Comparison of ENCODE assay signal across 13 cellular contexts in the genomic region with DNA sequence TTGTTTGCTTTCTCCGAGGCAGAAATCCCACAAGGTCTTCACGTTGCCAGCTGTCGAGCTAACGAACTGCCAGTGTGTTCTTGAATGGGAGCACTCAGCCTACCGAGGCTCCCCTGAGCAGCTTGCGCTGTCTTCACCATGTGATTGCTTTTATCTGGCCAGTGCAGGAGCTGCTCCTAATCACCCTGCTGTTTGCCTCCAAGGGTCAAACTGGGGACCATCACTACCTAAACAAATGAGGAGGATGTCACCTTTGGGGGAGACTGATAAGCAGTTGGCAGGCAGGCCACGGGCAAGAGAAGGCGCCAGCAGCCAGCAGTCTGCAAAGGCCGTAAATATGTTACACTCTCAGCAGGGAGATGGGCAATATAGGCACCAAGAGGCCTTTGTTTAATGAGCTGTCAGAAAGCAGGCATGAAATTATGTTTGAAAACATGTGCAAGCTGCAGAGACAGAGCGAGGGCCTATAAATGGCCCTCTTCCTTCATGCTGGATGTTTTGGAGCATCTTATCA.
DNase-seq lines count a peak whose midpoint lies in the region; ATAC-seq, FAIRE-seq and TF ChIP-seq lines count a peak whose summit lies in the region.
"Had no signal": no experiment of that assay in that cellular context is flagged by ENCODE, and none has a peak within 500 bp of the region (broad histone marks: within the 10 kb centered on the region; RNA-seq: fewer than 3 reads in every experiment).

No MANE protein-coding gene starts in this region.

- no peak for TF ChIP-seq EP300 in SK-N-SH (IDR thresholded peaks at IDR 0.05; ENCODE audit: borderline replicate concordance in 1 of 2, low read depth in 1 of 2, low read length in 1 of 2)

- H3K9me2 ChIP-seq in SK-N-SH = no peaks in the 10 kb centered on the region

- H3K4me1 ChIP-seq in SK-N-SH (ENCODE audit: control insufficient read depth in 1 of 2, insufficient read depth in 2 of 2, low read depth in 1 of 2, low read length in 1 of 2) = peaks cover 0 to 14% of the 10 kb centered on the region in 2 experiments; a peak in 2 of 4 replicates
- H3K4me1 ChIP-seq in left ventricle myocardium inferior = peaks cover 30% of the 10 kb centered on the region
- H3K4me1 ChIP-seq: A549, prostate gland had no signal

- H3K79me2 ChIP-seq in SK-N-SH (ENCODE audit: insufficient read depth) = no peaks in the 10 kb centered on the region

- 0 out of 2 replicates have a peak, but pooled peaks cover 4% of the 10 kb centered on the region for H3K9me3 ChIP-seq in SK-N-SH
- no peaks in the 10 kb centered on the region for H3K9me3 ChIP-seq in left ventricle myocardium inferior (replicated peaks)
- H3K9me3 ChIP-seq: A549, prostate gland had no signal

- POLR2A ChIA-PET in SK-N-SH (lab: Yijun Ruan, JAX) = no interaction called here

- 27% methylated on average over 10 of the region's 10 CpGs for WGBS in SK-N-SH (ENCODE audit: low lambda C conversion rate)

- H3K9ac ChIP-seq in SK-N-SH = no peak overlapping the region

- H3K4me2 ChIP-seq in SK-N-SH = no peak overlapping the region
- H3K4me2 ChIP-seq: A549 had no signal

- no peak for TF ChIP-seq RAD21 in SK-N-SH (IDR thresholded peaks at IDR 0.05; ENCODE audit: low read length)

- H3F3A ChIP-seq in SK-N-SH (replicated peaks; ENCODE audit: insufficient read depth) = no peaks in the 10 kb centered on the region

- no peak overlapping the region for H3K4me3 ChIP-seq in SK-N-SH (ENCODE audit: low read depth in 2 of 2, low read length in 1 of 2)
- no peak overlapping the region for H3K4me3 ChIP-seq in left ventricle myocardium inferior
- H3K4me3 ChIP-seq: A549, lung, prostate gland had no signal

- peak overlapping the region in 1 of 2 experiments; percentile 44; a peak in 2 of 4 replicates for H3K27ac ChIP-seq in SK-N-SH (ENCODE audit: low read depth in 2 of 2, low read length in 1 of 2)
- H3K27ac ChIP-seq in left ventricle myocardium inferior (replicated peaks) = peak overlapping the region; percentile 74
- H3K27ac ChIP-seq: A549, prostate gland had no signal

- no peak for TF ChIP-seq POLR2A in GM18505 (IDR thresholded peaks at IDR 0.05; ENCODE audit: borderline replicate concordance, extremely low read depth, insufficient read depth, insufficient read length)

- H2AFZ ChIP-seq in SK-N-SH (ENCODE audit: low read depth) = no peak overlapping the region

- H4K20me1 ChIP-seq in SK-N-SH (ENCODE audit: insufficient read depth) = no peaks in the 10 kb centered on the region

- CTCF ChIA-PET in SK-N-SH (lab: Yijun Ruan, JAX) = interaction anchor here (0.8 to 2.0 kb wide), 6 partner anchors 18 to 235 kb away, joined by 3 to 9 read pairs (median 4); no protein-coding TSS in a partner anchor

- ATAC-seq in SK-N-SH treated with all-trans-retinoic acid at 6 μM for 48 hours (no peak), HG03139 (IDR thresholded peaks at IDR 0.05; ENCODE audit: unreplicated experiment) (no peak), GM18505 (IDR thresholded peaks at IDR 0.05; ENCODE audit: unreplicated experiment) (no peak), GM21390 (IDR thresholded peaks at IDR 0.05; ENCODE audit: unreplicated experiment) (no peak)
- ATAC-seq: A549 had no signal

- H3K27me3 ChIP-seq in SK-N-SH (ENCODE audit: insufficient read depth) (no peaks in the 10 kb centered on the region), left ventricle myocardium inferior (ENCODE audit: low read depth) (no peaks in the 10 kb centered on the region)

- DNase-seq in SK-N-SH (peak; percentile 25), NCI-H748 (lab: John Stamatoyannopoulos, UW; ENCODE audit: unreplicated experiment) (peak; percentile 76), left ventricle myocardium inferior (peak; percentile 17), urothelium cell line (ENCODE audit: low spot score) (no peak)
- DNase-seq: activated T-cell treated with anti-CD3 and anti-CD28 coated beads for 4 hours, MV-4-11 had no signal

- TF ChIP-seq CTCF in SK-N-SH (IDR thresholded peaks at IDR 0.05) (no peak), left ventricle myocardium inferior (IDR thresholded peaks at IDR 0.05; ENCODE audit: borderline replicate concordance) (no peak)

- H3K36me3 ChIP-seq in SK-N-SH (replicated peaks in 1 of 2; ENCODE audit: control insufficient read depth in 1 of 2, insufficient read depth in 2 of 2, low read length in 1 of 2) (no peaks in the 10 kb centered on the region), left ventricle myocardium inferior (no peaks in the 10 kb centered on the region)
- H3K36me3 ChIP-seq: prostate gland had no signal

- intact Hi-C loops in left ventricle myocardium inferior (cut with micrococcal nuclease) = no loop called here

- FAIRE-seq in urothelium cell line (lab: Jason Lieb, UNC) = peak; percentile 52
- FAIRE-seq: A549 had no signal

TF ChIP-seq in SK-N-SH, 30 proteins besides CTCF, POLR2A, EP300 and RAD21:
- TF ChIP-seq MXI1 (IDR thresholded peaks at IDR 0.05; ENCODE audit: low read depth, low read length) (peak; percentile 78; the same call in 1 of the 2 replicates), ELF1 (IDR thresholded peaks at IDR 0.05) (no peak), GATA2 (CRISPR knock-in tag; IDR thresholded peaks at IDR 0.05) (0 out of 2 replicates have a peak, but pooled peaks have one; percentile 20)

TF ChIP-seq in SK-N-SH treated with all-trans-retinoic acid at 6 μM for 48 hours, 23 proteins besides CTCF, POLR2A, EP300 and RAD21:
- no peak for TF ChIP-seq ZNF8 (CRISPR knock-in tag; IDR thresholded peaks at IDR 0.05)
- TF ChIP-seq GLIS3 (CRISPR knock-in tag; IDR thresholded peaks at IDR 0.05) = no peak
- no peak for TF ChIP-seq ESRRG (CRISPR knock-in tag; IDR thresholded peaks at IDR 0.05)
